Comparison of ENCODE assay signal across 21 cellular contexts in the genomic region with DNA sequence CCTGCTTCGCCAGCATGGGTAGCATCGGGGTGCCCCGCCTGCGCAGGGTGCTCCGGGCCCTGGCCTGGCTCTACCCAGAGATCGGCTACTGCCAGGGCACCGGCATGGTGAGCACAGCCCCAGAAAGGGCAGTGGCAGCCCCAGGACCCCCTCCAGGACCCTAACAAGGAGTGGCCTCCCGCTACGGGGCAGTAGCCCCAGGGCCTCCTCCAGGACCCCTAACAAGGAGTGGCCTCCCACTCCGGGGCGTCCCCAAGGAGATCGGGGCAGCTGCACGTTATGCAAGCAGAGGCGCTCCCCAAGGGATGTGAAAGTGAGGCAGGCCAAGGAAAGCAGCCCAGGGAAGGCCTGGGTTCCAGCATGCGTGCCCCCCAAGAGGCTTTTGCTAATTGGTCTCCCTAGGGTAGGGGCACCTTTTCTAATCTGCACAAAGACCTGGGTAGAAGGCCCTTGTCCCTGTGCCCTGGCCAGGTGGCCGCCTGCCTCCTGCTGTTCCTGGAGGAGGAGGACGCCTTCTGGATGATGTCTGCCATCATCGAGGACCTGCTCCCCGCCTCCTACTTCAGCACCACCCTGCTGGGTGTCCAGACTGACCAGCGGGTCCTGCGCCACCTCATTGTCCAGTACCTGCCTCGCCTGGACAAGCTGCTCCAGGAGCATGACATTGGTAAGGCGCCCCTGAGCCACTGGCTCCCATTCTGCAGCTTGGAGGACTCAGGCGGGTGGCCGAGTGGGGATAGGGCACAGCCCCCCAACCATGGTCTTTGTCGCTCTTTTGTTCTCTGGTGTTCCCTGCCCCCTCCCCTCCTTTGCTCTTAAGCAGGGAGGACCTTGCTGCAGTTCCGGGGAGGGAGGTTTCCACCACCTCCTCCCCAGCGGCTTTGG. TPM values are rescaled to one million over a fixed set of nuclear protein-coding genes. Genes with fewer than 3 reads are reported as not detected.
DNase-seq lines count a peak whose midpoint lies in the region; ATAC-seq, FAIRE-seq and TF ChIP-seq lines count a peak whose summit lies in the region.
"Had no signal": no experiment of that assay in that cellular context is flagged by ENCODE, and none has a peak within 500 bp of the region (broad histone marks: within the 10 kb centered on the region; RNA-seq: fewer than 3 reads in every experiment).

No MANE protein-coding gene starts in this region.

- intact Hi-C loops in Right ventricle myocardium superior (cut with DNase I), result no loop called here
- intact Hi-C loops in mucosa of descending colon (cut with DNase I, micrococcal nuclease), result no loop called here
- intact Hi-C loops in upper lobe of right lung (cut with DNase I), result no loop called here
- intact Hi-C loops in esophagus squamous epithelium (cut with DNase I), result no loop called here

- POLR2A ChIA-PET in GM10248 (lab: Yijun Ruan, JAX), result no interaction called here

- H3K36me3 ChIP-seq in right atrium auricular region, result peaks cover 90% of the 10 kb centered on the region
- peaks cover 43% of the 10 kb centered on the region for H3K36me3 ChIP-seq in bronchial epithelial cell (ENCODE audit: control insufficient read depth, insufficient read depth, low read length)
- H3K36me3 ChIP-seq in mucosa of descending colon (ENCODE audit: low read depth), result peaks cover 8% of the 10 kb centered on the region
- H3K36me3 ChIP-seq in upper lobe of right lung, result peaks cover 77% of the 10 kb centered on the region
- H3K36me3 ChIP-seq in esophagus squamous epithelium, result peaks cover 34 to 100% (median 57%) of the 10 kb centered on the region in 3 donors

- CTCF ChIA-PET in GM10248 (lab: Yijun Ruan, JAX), result interaction anchor here (1.1 to 4.3 kb wide), 5 partner anchors 8 to 32 kb away, joined by 3 to 16 read pairs (median 3); no protein-coding TSS in a partner anchor

- TF ChIP-seq CTCF in right atrium auricular region (IDR thresholded peaks at IDR 0.05), result no peak
- TF ChIP-seq CTCF in bronchial epithelial cell (IDR thresholded peaks at IDR 0.05; ENCODE audit: insufficient read depth, low read length, severe bottlenecking), result no peak
- TF ChIP-seq CTCF in mucosa of descending colon (IDR thresholded peaks at IDR 0.05), result no peak
- TF ChIP-seq CTCF in upper lobe of right lung (IDR thresholded peaks at IDR 0.05), result no peak
- no peak for TF ChIP-seq CTCF in GM10248 (IDR thresholded peaks at IDR 0.05; ENCODE audit: control extremely low read depth, extremely low read depth, low read depth, missing control alignments)
- TF ChIP-seq CTCF in esophagus squamous epithelium (IDR thresholded peaks at IDR 0.05), result no peak

- no peak for ATAC-seq in Right ventricle myocardium superior (ENCODE audit: poor library complexity)
- no peak for ATAC-seq in mucosa of descending colon
- no peak for ATAC-seq in upper lobe of right lung

- no peak overlapping the region for H3K27ac ChIP-seq in right atrium auricular region
- no peak overlapping the region for H3K27ac ChIP-seq in upper lobe of right lung
- no peak overlapping the region for H3K27ac ChIP-seq in esophagus squamous epithelium
- H3K27ac ChIP-seq: PC-9 had no signal

- no peaks in the 10 kb centered on the region for H3K27me3 ChIP-seq in right atrium auricular region
- H3K27me3 ChIP-seq in bronchial epithelial cell (ENCODE audit: control insufficient read depth, insufficient read depth, low read length), result no peaks in the 10 kb centered on the region
- H3K27me3 ChIP-seq in upper lobe of right lung, result no peaks in the 10 kb centered on the region
- no peaks in the 10 kb centered on the region for H3K27me3 ChIP-seq in esophagus squamous epithelium

- peaks cover 0 to 2% of the 10 kb centered on the region in 2 donors for H3K4me1 ChIP-seq in right atrium auricular region
- H3K4me1 ChIP-seq in mucosa of descending colon (ENCODE audit: low read depth), result peaks cover 8% of the 10 kb centered on the region
- H3K4me1 ChIP-seq in upper lobe of right lung, result peaks cover 5% of the 10 kb centered on the region
- peaks cover 0 to 15% (median 3%) of the 10 kb centered on the region in 3 donors for H3K4me1 ChIP-seq in esophagus squamous epithelium

- peak; percentile 73 for FAIRE-seq in bronchial epithelial cell (lab: Jason Lieb, UNC)
- FAIRE-seq: A204.1, G401.6, GM12892, GM19239, HTR-8/SVneo had no signal

- 88 to 94% methylated on average over 9 to 11 of the region's 28 CpGs for WGBS in esophagus squamous epithelium, 2 donors

- TF ChIP-seq POLR2A in esophagus squamous epithelium (IDR thresholded peaks at IDR 0.05), result no peak

- H3K4me3 ChIP-seq in right atrium auricular region, result no peak overlapping the region
- no peak overlapping the region for H3K4me3 ChIP-seq in bronchial epithelial cell (ENCODE audit: low read depth, low read length)
- H3K4me3 ChIP-seq in mucosa of descending colon, result no peak overlapping the region
- no peak overlapping the region for H3K4me3 ChIP-seq in upper lobe of right lung
- H3K4me3 ChIP-seq in esophagus squamous epithelium, result no peak overlapping the region
- H3K4me3 ChIP-seq: PC-9 had no signal

- DNase-seq in Right ventricle myocardium superior (peak; percentile 37), right atrium auricular region (ENCODE audit: low spot score) (no peak), bronchial epithelial cell (ENCODE audit: low read depth) (no peak), mucosa of descending colon (peak in 2 of 3 donors; percentile 15 to 50), upper lobe of right lung (peak; percentile 60), NCI-H524 (lab: John Stamatoyannopoulos, UW) (no peak), GM10248 (ENCODE audit: extremely low spot score) (no peak), esophagus squamous epithelium (lab: John Stamatoyannopoulos, UW) (no peak)
- DNase-seq: DMS79, KG1, NCI-H1092 treated with DMSO at 0.1 percent for 48 hours, NCI-H1694 treated with DMSO at 0.1 percent for 48 hours, NCI-H446, NCI-H774, PC-9, SHP77 treated with DMSO at 0.1 percent for 48 hours had no signal

- no peaks in the 10 kb centered on the region for H3K9me3 ChIP-seq in right atrium auricular region
- H3K9me3 ChIP-seq in mucosa of descending colon, result no peaks in the 10 kb centered on the region
- no peaks in the 10 kb centered on the region for H3K9me3 ChIP-seq in upper lobe of right lung
- no peaks in the 10 kb centered on the region for H3K9me3 ChIP-seq in esophagus squamous epithelium

RNA-seq across cellular contexts. Expression of a gene that starts 35.0 kb away (rescaled TPM):
- 33.6 TPM for total RNA-seq in Right ventricle myocardium superior
- total RNA-seq in right atrium auricular region, result 10 to 100 TPM; 29.0 to 36.3 TPM
- 45.5 and 65.5 TPM in 2 replicates for total RNA-seq in bronchial epithelial cell
- total RNA-seq in mucosa of descending colon, result 100 to 1,000 TPM in 2 of 3 donors, 10 to 100 TPM in 1; 89.8 to 128 (median 108) TPM
- 77.6 TPM for total RNA-seq in upper lobe of right lung
- total RNA-seq in esophagus squamous epithelium, result 10 to 100 TPM; 36.7 to 51.4 (median 46.8) TPM

RNA-seq across cellular contexts. Expression of a gene that starts 59.1 kb away (rescaled TPM):
- total RNA-seq in Right ventricle myocardium superior (52.0 TPM), right atrium auricular region (10 to 100 TPM; 41.8 to 69.9 TPM), bronchial epithelial cell (57.1 and 110 TPM in 2 replicates), mucosa of descending colon (10 to 100 TPM; 34.0 to 48.1 (median 42.8) TPM), upper lobe of right lung (38.7 TPM), esophagus squamous epithelium (10 to 100 TPM; 32.0 to 98.1 (median 77.8) TPM)

Comparison
In these comparisons a context has a peak if more than half of its experiments do, and no peak if none do; other contexts are left out.
1. DNase-seq: peak in Right ventricle myocardium superior (single experiment), mucosa of descending colon (2 of 3) and upper lobe of right lung (single experiment); none in right atrium auricular region (single experiment), bronchial epithelial cell (single experiment), NCI-H524 (0 of 2), GM10248 (single experiment) and esophagus squamous epithelium (single experiment).